ENCODE assay signal across 1 cellular context in the genomic region with DNA sequence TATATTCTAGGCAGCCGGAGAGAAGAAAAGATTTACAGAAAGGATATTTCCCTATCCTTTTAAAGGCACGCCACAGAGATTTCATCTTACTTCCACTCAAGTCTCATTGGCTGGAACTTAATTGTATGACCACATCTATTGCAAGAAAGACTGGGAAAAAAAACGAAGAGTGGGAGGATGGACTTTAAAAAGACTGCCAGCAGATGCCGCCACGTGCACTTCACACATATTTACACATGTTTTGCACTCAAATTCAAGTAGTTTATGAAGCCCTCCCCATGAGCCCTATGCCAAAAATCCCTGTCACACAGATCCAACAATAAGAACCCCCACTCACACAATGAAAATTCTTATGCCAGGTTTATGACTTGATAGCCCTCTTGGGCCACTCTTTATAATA.
TF ChIP-seq lines count a peak whose summit lies in the region.

No MANE protein-coding gene starts in this region.

TF ChIP-seq in GM23338, 12 proteins besides CTCF, POLR2A, EP300 and RAD21 (continued from another document):
- TF ChIP-seq, protein P1, sequence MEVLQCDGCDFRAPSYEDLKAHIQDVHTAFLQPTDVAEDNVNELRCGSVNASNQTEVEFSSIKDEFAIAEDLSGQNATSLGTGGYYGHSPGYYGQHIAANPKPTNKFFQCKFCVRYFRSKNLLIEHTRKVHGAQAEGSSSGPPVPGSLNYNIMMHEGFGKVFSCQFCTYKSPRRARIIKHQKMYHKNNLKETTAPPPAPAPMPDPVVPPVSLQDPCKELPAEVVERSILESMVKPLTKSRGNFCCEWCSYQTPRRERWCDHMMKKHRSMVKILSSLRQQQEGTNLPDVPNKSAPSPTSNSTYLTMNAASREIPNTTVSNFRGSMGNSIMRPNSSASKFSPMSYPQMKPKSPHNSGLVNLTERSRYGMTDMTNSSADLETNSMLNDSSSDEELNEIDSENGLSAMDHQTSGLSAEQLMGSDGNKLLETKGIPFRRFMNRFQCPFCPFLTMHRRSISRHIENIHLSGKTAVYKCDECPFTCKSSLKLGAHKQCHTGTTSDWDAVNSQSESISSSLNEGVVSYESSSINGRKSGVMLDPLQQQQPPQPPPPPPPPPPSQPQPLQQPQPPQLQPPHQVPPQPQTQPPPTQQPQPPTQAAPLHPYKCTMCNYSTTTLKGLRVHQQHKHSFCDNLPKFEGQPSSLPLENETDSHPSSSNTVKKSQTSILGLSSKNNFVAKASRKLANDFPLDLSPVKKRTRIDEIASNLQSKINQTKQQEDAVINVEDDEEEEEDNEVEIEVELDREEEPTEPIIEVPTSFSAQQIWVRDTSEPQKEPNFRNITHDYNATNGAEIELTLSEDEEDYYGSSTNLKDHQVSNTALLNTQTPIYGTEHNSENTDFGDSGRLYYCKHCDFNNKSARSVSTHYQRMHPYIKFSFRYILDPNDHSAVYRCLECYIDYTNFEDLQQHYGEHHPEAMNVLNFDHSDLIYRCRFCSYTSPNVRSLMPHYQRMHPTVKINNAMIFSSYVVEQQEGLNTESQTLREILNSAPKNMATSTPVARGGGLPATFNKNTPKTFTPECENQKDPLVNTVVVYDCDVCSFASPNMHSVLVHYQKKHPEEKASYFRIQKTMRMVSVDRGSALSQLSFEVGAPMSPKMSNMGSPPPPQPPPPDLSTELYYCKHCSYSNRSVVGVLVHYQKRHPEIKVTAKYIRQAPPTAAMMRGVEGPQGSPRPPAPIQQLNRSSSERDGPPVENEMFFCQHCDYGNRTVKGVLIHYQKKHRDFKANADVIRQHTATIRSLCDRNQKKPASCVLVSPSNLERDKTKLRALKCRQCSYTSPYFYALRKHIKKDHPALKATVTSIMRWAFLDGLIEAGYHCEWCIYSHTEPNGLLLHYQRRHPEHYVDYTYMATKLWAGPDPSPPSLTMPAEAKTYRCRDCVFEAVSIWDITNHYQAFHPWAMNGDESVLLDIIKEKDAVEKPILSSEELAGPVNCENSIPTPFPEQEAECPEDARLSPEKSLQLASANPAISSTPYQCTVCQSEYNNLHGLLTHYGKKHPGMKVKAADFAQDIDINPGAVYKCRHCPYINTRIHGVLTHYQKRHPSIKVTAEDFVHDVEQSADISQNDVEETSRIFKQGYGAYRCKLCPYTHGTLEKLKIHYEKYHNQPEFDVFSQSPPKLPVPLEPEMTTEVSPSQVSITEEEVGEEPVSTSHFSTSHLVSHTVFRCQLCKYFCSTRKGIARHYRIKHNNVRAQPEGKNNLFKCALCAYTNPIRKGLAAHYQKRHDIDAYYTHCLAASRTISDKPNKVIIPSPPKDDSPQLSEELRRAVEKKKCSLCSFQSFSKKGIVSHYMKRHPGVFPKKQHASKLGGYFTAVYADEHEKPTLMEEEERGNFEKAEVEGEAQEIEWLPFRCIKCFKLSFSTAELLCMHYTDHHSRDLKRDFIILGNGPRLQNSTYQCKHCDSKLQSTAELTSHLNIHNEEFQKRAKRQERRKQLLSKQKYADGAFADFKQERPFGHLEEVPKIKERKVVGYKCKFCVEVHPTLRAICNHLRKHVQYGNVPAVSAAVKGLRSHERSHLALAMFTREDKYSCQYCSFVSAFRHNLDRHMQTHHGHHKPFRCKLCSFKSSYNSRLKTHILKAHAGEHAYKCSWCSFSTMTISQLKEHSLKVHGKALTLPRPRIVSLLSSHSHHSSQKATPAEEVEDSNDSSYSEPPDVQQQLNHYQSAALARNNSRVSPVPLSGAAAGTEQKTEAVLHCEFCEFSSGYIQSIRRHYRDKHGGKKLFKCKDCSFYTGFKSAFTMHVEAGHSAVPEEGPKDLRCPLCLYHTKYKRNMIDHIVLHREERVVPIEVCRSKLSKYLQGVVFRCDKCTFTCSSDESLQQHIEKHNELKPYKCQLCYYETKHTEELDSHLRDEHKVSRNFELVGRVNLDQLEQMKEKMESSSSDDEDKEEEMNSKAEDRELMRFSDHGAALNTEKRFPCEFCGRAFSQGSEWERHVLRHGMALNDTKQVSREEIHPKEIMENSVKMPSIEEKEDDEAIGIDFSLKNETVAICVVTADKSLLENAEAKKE (CRISPR knock-in tag; IDR thresholded peaks at IDR 0.05): no peak
- TF ChIP-seq, protein P2, sequence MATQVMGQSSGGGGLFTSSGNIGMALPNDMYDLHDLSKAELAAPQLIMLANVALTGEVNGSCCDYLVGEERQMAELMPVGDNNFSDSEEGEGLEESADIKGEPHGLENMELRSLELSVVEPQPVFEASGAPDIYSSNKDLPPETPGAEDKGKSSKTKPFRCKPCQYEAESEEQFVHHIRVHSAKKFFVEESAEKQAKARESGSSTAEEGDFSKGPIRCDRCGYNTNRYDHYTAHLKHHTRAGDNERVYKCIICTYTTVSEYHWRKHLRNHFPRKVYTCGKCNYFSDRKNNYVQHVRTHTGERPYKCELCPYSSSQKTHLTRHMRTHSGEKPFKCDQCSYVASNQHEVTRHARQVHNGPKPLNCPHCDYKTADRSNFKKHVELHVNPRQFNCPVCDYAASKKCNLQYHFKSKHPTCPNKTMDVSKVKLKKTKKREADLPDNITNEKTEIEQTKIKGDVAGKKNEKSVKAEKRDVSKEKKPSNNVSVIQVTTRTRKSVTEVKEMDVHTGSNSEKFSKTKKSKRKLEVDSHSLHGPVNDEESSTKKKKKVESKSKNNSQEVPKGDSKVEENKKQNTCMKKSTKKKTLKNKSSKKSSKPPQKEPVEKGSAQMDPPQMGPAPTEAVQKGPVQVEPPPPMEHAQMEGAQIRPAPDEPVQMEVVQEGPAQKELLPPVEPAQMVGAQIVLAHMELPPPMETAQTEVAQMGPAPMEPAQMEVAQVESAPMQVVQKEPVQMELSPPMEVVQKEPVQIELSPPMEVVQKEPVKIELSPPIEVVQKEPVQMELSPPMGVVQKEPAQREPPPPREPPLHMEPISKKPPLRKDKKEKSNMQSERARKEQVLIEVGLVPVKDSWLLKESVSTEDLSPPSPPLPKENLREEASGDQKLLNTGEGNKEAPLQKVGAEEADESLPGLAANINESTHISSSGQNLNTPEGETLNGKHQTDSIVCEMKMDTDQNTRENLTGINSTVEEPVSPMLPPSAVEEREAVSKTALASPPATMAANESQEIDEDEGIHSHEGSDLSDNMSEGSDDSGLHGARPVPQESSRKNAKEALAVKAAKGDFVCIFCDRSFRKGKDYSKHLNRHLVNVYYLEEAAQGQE (IDR thresholded peaks at IDR 0.05; ENCODE audit: unreplicated experiment): no peak
- TF ChIP-seq JUNB (IDR thresholded peaks at IDR 0.05; ENCODE audit: unreplicated experiment): no peak
TF ChIP-seq in GM23338: peak in this region for 0.
